ENCODE assay signal across 1 cellular context in genomic region chr3:12679468-12679867, GRCh38.
TF ChIP-seq lines count a peak whose summit lies in the region.

No MANE protein-coding gene starts in this region.

TF ChIP-seq in K562, 482 proteins besides CTCF, POLR2A, EP300 and RAD21 (continued from another document):
- no peak for TF ChIP-seq CTCFL (IDR thresholded peaks at IDR 0.05; ENCODE audit: borderline replicate concordance, insufficient read depth, low read depth, low read length, poor library complexity, severe bottlenecking)
- TF ChIP-seq ZNF3 (CRISPR knock-in tag; IDR thresholded peaks at IDR 0.05), result no peak
- TF ChIP-seq SMAD3 (CRISPR knock-in tag; conservative IDR thresholded peaks at IDR 0.05), result no peak
- no peak for TF ChIP-seq PREB (CRISPR knock-in tag; IDR thresholded peaks at IDR 0.05)
- TF ChIP-seq NFE2L1 (tag; IDR thresholded peaks at IDR 0.05; ENCODE audit: borderline replicate concordance, low read depth), result no peak
- no peak for TF ChIP-seq HINFP (tag; conservative IDR thresholded peaks at IDR 0.05; ENCODE audit: low read depth)
TF ChIP-seq in K562: peak in this region for 0.
